In genomic region chr20:32697608-32698007, GRCh38 we compare ENCODE assay signal across 2 cellular contexts.
TF ChIP-seq lines count a peak whose summit lies in the region.

No MANE protein-coding gene starts in this region.

TF ChIP-seq in A549, 52 proteins besides CTCF, POLR2A, EP300 and RAD21 (continued from another document):
- TF ChIP-seq RARB (CRISPR knock-in tag; IDR thresholded peaks at IDR 0.05), result no peak
- TF ChIP-seq MYC (IDR thresholded peaks at IDR 0.05; ENCODE audit: borderline replicate concordance, low read length), result no peak
- TF ChIP-seq MAZ (IDR thresholded peaks at IDR 0.05; ENCODE audit: borderline replicate concordance, low read depth, low read length), result no peak

TF ChIP-seq in GM23338, 12 proteins besides CTCF, POLR2A, EP300 and RAD21 (continued from another document):
- TF ChIP-seq POLR2AphosphoS5 (IDR thresholded peaks at IDR 0.05; ENCODE audit: low read depth), result no peak
- TF ChIP-seq JUNB (IDR thresholded peaks at IDR 0.05; ENCODE audit: unreplicated experiment), result no peak
- TF ChIP-seq ZNF114 (CRISPR knock-in tag; IDR thresholded peaks at IDR 0.05), result no peak
- no peak for TF ChIP-seq EZH2phosphoT487 (IDR thresholded peaks at IDR 0.05; ENCODE audit: unreplicated experiment)
- TF ChIP-seq STAT1 (IDR thresholded peaks at IDR 0.05; ENCODE audit: unreplicated experiment), result no peak
- TF ChIP-seq CREB1 (CRISPR knock-in tag; IDR thresholded peaks at IDR 0.05; ENCODE audit: low read depth), result no peak
- TF ChIP-seq EZH2 (IDR thresholded peaks at IDR 0.05; ENCODE audit: low read depth, unreplicated experiment), result no peak
- no peak for TF ChIP-seq ZNF462 (CRISPR knock-in tag; IDR thresholded peaks at IDR 0.05)
- no peak for TF ChIP-seq ZNF331 (CRISPR knock-in tag; IDR thresholded peaks at IDR 0.05; ENCODE audit: low read depth)
TF ChIP-seq in GM23338: peak in this region for 0.
